ENCODE assay signal across 17 cellular contexts in genomic region chr2:27710640-27711430, GRCh38. TPM values are rescaled to one million over a fixed set of nuclear protein-coding genes. Genes with fewer than 3 reads are reported as not detected.
DNase-seq lines count a peak whose midpoint lies in the region; ATAC-seq, FAIRE-seq and TF ChIP-seq lines count a peak whose summit lies in the region.
"Had no signal": no experiment of that assay in that cellular context is flagged by ENCODE, and none has a peak within 500 bp of the region (broad histone marks: within the 10 kb centered on the region; RNA-seq: fewer than 3 reads in every experiment).

No MANE protein-coding gene starts in this region.

- peak; percentile 18 for FAIRE-seq in A549 (lab: Jason Lieb, UNC)

- POLR2A ChIA-PET in A549 (lab: Yijun Ruan, JAX) (no interaction called here), IMR-90 (lab: Charles Lee; ENCODE audit: unreplicated experiment) (no interaction called here)

- peak overlapping the region; percentile 91 to 99 for H3K27ac ChIP-seq in A549
- H3K27ac ChIP-seq in IMR-90 (ENCODE audit: insufficient read depth, low read length) = no peak overlapping the region
- H3K27ac ChIP-seq: foreskin keratinocyte, SK-N-MC had no signal

- H4K8ac ChIP-seq in IMR-90 (ENCODE audit: low read depth in 2 of 2, low read length in 2 of 2) = no peak overlapping the region

- peaks cover 2 to 3% of the 10 kb centered on the region in 2 experiments; a peak in 1 of 4 replicates for H3K79me1 ChIP-seq in IMR-90 (ENCODE audit: low read depth in 1 of 2, low read length in 2 of 2)

- BruUV-seq in IMR-90 (replicated peaks; lab: Mats Ljungman, UMichigan) = no TSS peak

- H3K9me3 ChIP-seq in A549 (no peaks in the 10 kb centered on the region), IMR-90 (ENCODE audit: control insufficient read depth, insufficient read depth, low read length) (no peaks in the 10 kb centered on the region)
- H3K9me3 ChIP-seq: left ventricle myocardium inferior, sigmoid colon had no signal

- no peak overlapping the region for H4K5ac ChIP-seq in IMR-90 (ENCODE audit: low read depth, low read length)

- 74% methylated on average over 8 of the region's 8 CpGs for WGBS in A549 (ENCODE audit: missing lambda C conversion rate)
- 100% methylated on average over 3 of the region's 8 CpGs; no CpG with 5 or more reads in 1 of the 2 experiments for WGBS in IMR-90 (ENCODE audit: extremely low coverage in 2 of 2, insufficient read length in 1 of 2), 2 experiments

- TF ChIP-seq EP300 in A549 (IDR thresholded peaks at IDR 0.05) = peak; percentile 41 to 74; a peak in 3 of 5 replicates

- H2AK5ac ChIP-seq in IMR-90 (ENCODE audit: low read depth, low read length) = peak overlapping the region; percentile 15; the same call in 1 of the 2 replicates

- no peak overlapping the region for H3K14ac ChIP-seq in IMR-90 (replicated peaks; ENCODE audit: low read depth, low read length)

- H3K18ac ChIP-seq in IMR-90 (ENCODE audit: low read depth, low read length) = no peak overlapping the region

- peak overlapping the region; percentile 17 for H2AFZ ChIP-seq in IMR-90 (replicated peaks; ENCODE audit: low read length, poor library complexity)

- H3K36me3 ChIP-seq in IMR-90 (ENCODE audit: control insufficient read depth, insufficient read depth, low read length) = no peaks in the 10 kb centered on the region
- H3K36me3 ChIP-seq: left ventricle myocardium inferior, sigmoid colon had no signal

- H3K23ac ChIP-seq in IMR-90 (ENCODE audit: low read depth, low read length) = no peak overlapping the region

- TF ChIP-seq POLR2A in A549 (IDR thresholded peaks at IDR 0.05; ENCODE audit: low read length) (no peak), IMR-90 (IDR thresholded peaks at IDR 0.05; ENCODE audit: low read depth, low read length) (no peak)

- H4K91ac ChIP-seq in IMR-90 (ENCODE audit: insufficient read depth, low read depth, low read length) = no peak overlapping the region

- TF ChIP-seq CTCF in A549 (IDR thresholded peaks at IDR 0.05) (no peak), IMR-90 (conservative IDR thresholded peaks at IDR 0.05; ENCODE audit: low read depth, low read length) (no peak), astrocyte of the spinal cord (IDR thresholded peaks at IDR 0.05; ENCODE audit: low read depth, low read length) (no peak)

- H3K9me1 ChIP-seq in IMR-90 (ENCODE audit: insufficient read depth, low read length) = peaks cover 16% of the 10 kb centered on the region

- H2BK5ac ChIP-seq in IMR-90 (ENCODE audit: low read depth, low read length, poor library complexity, severe bottlenecking) = no peak overlapping the region

- H3K4ac ChIP-seq in IMR-90 (ENCODE audit: low read depth, low read length) = 0 out of 2 replicates have a peak overlapping the region, but pooled peaks have one; percentile 10

- no peak overlapping the region for H2BK120ac ChIP-seq in IMR-90 (ENCODE audit: low read depth, low read length)

- H3K56ac ChIP-seq in IMR-90 (ENCODE audit: extremely low read depth, insufficient read depth, low read length) = no peak overlapping the region

- ATAC-seq in A549 (peak in 1 of 2 experiments; percentile 3; a peak in 1 of 6 replicates), IMR-90 (ENCODE audit: low read depth) (no peak), HG02973 (IDR thresholded peaks at IDR 0.05; ENCODE audit: unreplicated experiment) (no peak)
- ATAC-seq: foreskin keratinocyte had no signal

- intact Hi-C loops in IMR-90 (cut with micrococcal nuclease) = no loop called here

- dilution Hi-C loops in IMR-90 (cut with HindIII; ENCODE audit: low sequenced_read_pairs, unreplicated experiment) = no loop called here

- H3K4me3 ChIP-seq in A549 (no peak overlapping the region), IMR-90 (ENCODE audit: insufficient read depth, low read depth, low read length) (no peak overlapping the region), astrocyte of the spinal cord (ENCODE audit: low read depth, low read length) (no peak overlapping the region)
- H3K4me3 ChIP-seq: left ventricle myocardium inferior, sigmoid colon, SK-N-MC had no signal

- no peak; a peak in 1 of 5 replicates for TF ChIP-seq RAD21 in A549 (conservative IDR thresholded peaks at IDR 0.05 in 1 of 2, IDR thresholded peaks at IDR 0.05 in 1 of 2)
- no peak for TF ChIP-seq RAD21 in IMR-90 (IDR thresholded peaks at IDR 0.05; ENCODE audit: low read length)

- H2AK9ac ChIP-seq in IMR-90 (replicated peaks; ENCODE audit: low read depth, low read length, poor library complexity) = no peak overlapping the region

- no peaks in the 10 kb centered on the region for H3K27me3 ChIP-seq in IMR-90 (ENCODE audit: control insufficient read depth, insufficient read depth, low read length)
- H3K27me3 ChIP-seq: foreskin keratinocyte, sigmoid colon had no signal

- no peak overlapping the region; the same call in 2 of the 3 replicates for H2BK15ac ChIP-seq in IMR-90 (ENCODE audit: low read depth, low read length)

- CTCF ChIA-PET in A549 (lab: Yijun Ruan, JAX) = interaction anchor here (0.7 to 5.6 kb wide), 5 partner anchors 9 to 846 kb away, joined by 3 to 44 read pairs (median 5); no protein-coding TSS in a partner anchor
- CTCF ChIA-PET in IMR-90 (lab: Yijun Ruan, JAX) = interaction anchor here (0.5 to 0.7 kb wide), 2 partner anchors 13 to 409 kb away, joined by 3 read pairs; no protein-coding TSS in a partner anchor

- H3K9ac ChIP-seq in IMR-90 (ENCODE audit: low read depth, low read length) = no peak overlapping the region

- H3K4me1 ChIP-seq in A549 (peaks cover 80% of the 10 kb centered on the region), IMR-90 (ENCODE audit: control insufficient read depth, insufficient read depth, low read length) (peaks cover 11% of the 10 kb centered on the region)

- no peaks in the 10 kb centered on the region for H4K20me1 ChIP-seq in IMR-90 (ENCODE audit: insufficient read depth, low read length)

- in situ Hi-C loops in IMR-90 (cut with MboI; ENCODE audit: low sequenced_read_pairs) (no loop called here), astrocyte of the spinal cord (cut with HindIII; ENCODE audit: low sequenced_read_pairs) (no loop called here)

- H2BK20ac ChIP-seq in IMR-90 (ENCODE audit: low read depth, low read length) = no peak overlapping the region

- H3K4me2 ChIP-seq in A549 = peak overlapping the region; percentile 52
- no peak overlapping the region for H3K4me2 ChIP-seq in IMR-90 (ENCODE audit: low read depth, low read length)

- DNase-seq in A549 (ENCODE audit: low read depth in 1 of 2, low spot score in 1 of 2) (peak in 1 of 2 experiments; percentile 75), IMR-90 (peak; percentile 45), astrocyte of the spinal cord (ENCODE audit: low read depth, low spot score) (peak; percentile 23), kidney tubule cell (ENCODE audit: low spot score) (peak; percentile 82), NCI-H446 treated with DMSO at 0.1 percent for 48 hours (lab: John Stamatoyannopoulos, UW) (no peak), NCI-H2029 (lab: John Stamatoyannopoulos, UW) (no peak)
- DNase-seq: activated CD4-positive, alpha-beta T cell treated with anti-CD3 and anti-CD28 coated beads for 48 hours; foreskin keratinocyte; left ventricle myocardium inferior; MV-4-11; NCI-H2081; NCI-H526; sigmoid colon; stimulated activated CD4-positive, alpha-beta T cell treated with anti-CD3 and anti-CD28 coated beads, Interleukin-2, amount 100 ng/mL, for 24 hours; T1000 had no signal

TF ChIP-seq in A549, 52 proteins besides CTCF, POLR2A, EP300 and RAD21 (continues in another document):
- TF ChIP-seq CEBPB (IDR thresholded peaks at IDR 0.05) (peak; percentile 84 to 88), JUN (IDR thresholded peaks at IDR 0.05) (peak in 1 of 2 experiments; percentile 63; a peak in 1 of 5 replicates), GATA3 (IDR thresholded peaks at IDR 0.05; ENCODE audit: borderline replicate concordance) (0 out of 2 replicates have a peak, but pooled peaks have one; percentile 16), EHMT2 (IDR thresholded peaks at IDR 0.05; ENCODE audit: low read depth) (no peak), FOSL2 (IDR thresholded peaks at IDR 0.05) (peak; percentile 58), FOSL2 (CRISPR knock-in tag; IDR thresholded peaks at IDR 0.05) (peak; percentile 66)

TF ChIP-seq in IMR-90, 13 proteins besides CTCF, POLR2A, EP300 and RAD21:
- no peak for TF ChIP-seq FOS (IDR thresholded peaks at IDR 0.05; ENCODE audit: low read depth, low read length)
- TF ChIP-seq NFE2L2 (IDR thresholded peaks at IDR 0.05; ENCODE audit: low read depth, low read length) = no peak
- no peak for TF ChIP-seq MXI1 (IDR thresholded peaks at IDR 0.05; ENCODE audit: borderline replicate concordance, low read depth, low read length)
- TF ChIP-seq CEBPB (IDR thresholded peaks at IDR 0.05; ENCODE audit: low read depth, low read length) = peak; percentile 74
- no peak for TF ChIP-seq RFX5 (IDR thresholded peaks at IDR 0.05; ENCODE audit: low read depth, low read length)
TF ChIP-seq in IMR-90: peak in this region for 1.

RNA-seq across cellular contexts. Expression of gene SLC4A1AP, which starts 47.1 kb away (rescaled TPM):
- polyA plus RNA-seq in A549 (2011; rRNA removed) (21.1 and 33.0 TPM in 2 replicates), A549 (2017; fragmentation: RNase III; extraction: RNeasy Plus Mini Kit Qiagen cat#74134 plus additional on column Dnase treatment) (30.0 to 32.6 TPM (median 31.8 TPM) in 3 replicates), IMR-90 (2012; rRNA removed) (13.3 and 13.6 TPM in 2 replicates)
- polyA plus RNA-seq in A549 (2012; cell fraction: cytosol; rRNA removed) = 13.0 and 13.6 TPM in 2 replicates
- 18.0 and 18.2 TPM in 2 replicates for polyA plus RNA-seq in A549 (2012; cell fraction: nucleus; rRNA removed)
- 7.2 and 11.3 TPM in 2 replicates for polyA minus RNA-seq in A549 (2011; rRNA and poly(A)+ RNA removed)
- 11.7 and 17.8 TPM in 2 replicates for total RNA-seq in IMR-90 (2012; rRNA removed)
- polyA plus RNA-seq in IMR-90 (2012; cell fraction: cytosol; rRNA removed) = 4.5 and 5.5 TPM in 2 replicates
- 8.7 and 10.3 TPM in 2 replicates for polyA plus RNA-seq in IMR-90 (2012; cell fraction: nucleus; rRNA removed; ENCODE audit: low replicate concordance)

RNA-seq across cellular contexts. Expression of gene SUPT7L, which starts 47.4 kb away (rescaled TPM):
- polyA plus RNA-seq in A549 (2011; rRNA removed) = 67.0 and 73.1 TPM in 2 replicates
- polyA plus RNA-seq in A549 (2012; cell fraction: cytosol; rRNA removed) = 34.5 and 40.3 TPM in 2 replicates
- polyA plus RNA-seq in A549 (2012; cell fraction: nucleus; rRNA removed) = 43.4 and 61.7 TPM in 2 replicates
- polyA plus RNA-seq in A549 (2017; fragmentation: RNase III; extraction: RNeasy Plus Mini Kit Qiagen cat#74134 plus additional on column Dnase treatment) = 34.5 to 41.2 TPM (median 39.5 TPM) in 3 replicates
- 51.2 and 51.3 TPM in 2 replicates for polyA minus RNA-seq in A549 (2011; rRNA and poly(A)+ RNA removed)
- total RNA-seq in IMR-90 (2012; rRNA removed) = 16.7 and 23.1 TPM in 2 replicates
- 31.3 and 33.4 TPM in 2 replicates for polyA plus RNA-seq in IMR-90 (2012; rRNA removed)
- polyA plus RNA-seq in IMR-90 (2012; cell fraction: cytosol; rRNA removed) = 12.7 and 15.6 TPM in 2 replicates
- polyA plus RNA-seq in IMR-90 (2012; cell fraction: nucleus; rRNA removed; ENCODE audit: low replicate concordance) = 61.5 and 126 TPM in 2 replicates

Comparison
In these comparisons a context has a peak if more than half of its experiments do, and no peak if none do; other contexts are left out.
1. DNase-seq: peak in IMR-90 (single experiment), astrocyte of the spinal cord (single experiment) and kidney tubule cell (single experiment); none in NCI-H446 treated with DMSO at 0.1 percent for 48 hours (single experiment) and NCI-H2029 (single experiment).